ENCODE assay signal across 8 cellular contexts in the genomic region with DNA sequence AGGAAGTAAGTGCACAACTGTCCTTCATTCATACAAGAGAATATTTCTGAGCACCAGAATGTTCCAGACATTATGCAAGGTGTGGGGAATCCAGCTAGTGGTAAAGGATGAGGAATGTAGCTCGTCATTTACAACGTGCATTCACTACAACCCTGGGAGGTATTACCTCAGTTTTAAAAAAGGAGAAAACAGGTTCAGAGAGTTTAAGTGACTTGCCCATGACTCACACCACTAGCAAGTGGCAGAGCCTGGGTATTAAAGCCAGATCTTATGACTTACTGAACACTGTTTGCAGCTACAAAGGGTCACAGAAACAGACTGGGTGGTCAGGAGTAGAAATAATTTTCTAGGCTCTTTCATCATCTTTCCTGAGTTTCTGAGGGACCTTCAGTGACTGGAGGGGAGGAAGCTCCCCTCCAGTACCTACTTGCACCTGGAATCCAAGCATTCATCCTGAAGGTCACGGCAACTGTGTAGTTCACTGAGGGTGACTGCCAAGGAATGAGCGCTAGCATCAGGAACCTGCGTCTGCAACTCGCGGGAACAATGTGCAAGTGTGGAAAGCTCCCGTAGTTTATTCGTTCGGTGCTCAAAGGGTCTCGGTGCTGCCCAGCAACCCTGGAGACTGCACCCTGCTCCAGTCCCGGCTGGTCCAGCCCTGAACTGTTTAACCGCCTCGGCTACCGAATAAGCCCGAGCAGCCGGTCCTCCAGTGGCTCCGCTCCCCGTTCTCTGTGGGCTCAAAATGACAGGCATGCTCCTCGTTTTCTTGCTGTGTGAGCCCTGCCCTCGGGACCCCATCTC. TPM values are rescaled to one million over a fixed set of nuclear protein-coding genes. Genes with fewer than 3 reads are reported as not detected.
A peak's percentile ranks its signal among the peaks of the same experiment; 100 is the strongest.
DNase-seq lines count a peak whose midpoint lies in the region; ATAC-seq and TF ChIP-seq lines count a peak whose summit lies in the region.

No MANE protein-coding gene starts in this region.

- peak overlapping the region; percentile 94 to 99 for H3K9ac ChIP-seq in duodenal mucosa (ENCODE audit: low read depth in 1 of 2, low read length in 2 of 2)

- DNase-seq in NCI-H748 (lab: John Stamatoyannopoulos, UW; ENCODE audit: unreplicated experiment) (peak; percentile 54), NCI-H748 treated with DMSO at 0.1 percent for 48 hours (lab: John Stamatoyannopoulos, UW) (no peak), HFFc6 (peak; percentile 91), NCI-H69 (lab: John Stamatoyannopoulos, UW) (peak; percentile 14), memory B cell (ENCODE audit: low spot score in 2 of 2) (no peak), ureter (ENCODE audit: low spot score) (peak; percentile 43), cerebellar nuclear complex (lab: John Stamatoyannopoulos, UW) (no peak)

- no peak for TF ChIP-seq CTCF in HFFc6 (IDR thresholded peaks at IDR 0.05)

- H3K27me3 ChIP-seq in duodenal mucosa (ENCODE audit: control insufficient read depth in 1 of 2, insufficient read depth in 2 of 2, low read length in 2 of 2) = no peaks in the 10 kb centered on the region

- H3K36me3 Mint-ChIP-seq in HFFc6 (ENCODE audit: low read depth) (peaks cover 45% of the 10 kb centered on the region), memory B cell (peaks cover 23% of the 10 kb centered on the region)

- peak overlapping the region; percentile 92 to 93 for H3K4me3 ChIP-seq in duodenal mucosa (ENCODE audit: low read depth in 1 of 2, low read length in 2 of 2)

- H3K4me1 ChIP-seq in duodenal mucosa (ENCODE audit: control insufficient read depth in 1 of 2, insufficient read depth in 2 of 2, low read length in 2 of 2) = peaks cover 13 to 14% of the 10 kb centered on the region in 2 donors

- ATAC-seq in memory B cell (ENCODE audit: low read depth) = peak; percentile 3

- no peaks in the 10 kb centered on the region for H3K9me3 Mint-ChIP-seq in HFFc6
- H3K9me3 Mint-ChIP-seq in memory B cell = no peaks in the 10 kb centered on the region

- H3K4me3 Mint-ChIP-seq in HFFc6 = no peak overlapping the region
- H3K4me3 Mint-ChIP-seq in memory B cell = peak overlapping the region; percentile 33

- H3K27me3 Mint-ChIP-seq in HFFc6 (ENCODE audit: insufficient read depth) (peaks cover 2% of the 10 kb centered on the region; the same call in 1 of the 2 replicates), memory B cell (no peaks in the 10 kb centered on the region)

- no peak overlapping the region for H3K27ac Mint-ChIP-seq in HFFc6
- peak overlapping the region; percentile 64 for H3K27ac Mint-ChIP-seq in memory B cell

- H3K27ac ChIP-seq in duodenal mucosa (ENCODE audit: low read depth, low read length) = no peak overlapping the region

- peaks cover 11 to 28% of the 10 kb centered on the region in 2 donors for H3K36me3 ChIP-seq in duodenal mucosa (ENCODE audit: control insufficient read depth in 1 of 2, insufficient read depth in 2 of 2, low read length in 2 of 2)

- no peaks in the 10 kb centered on the region for H3K9me3 ChIP-seq in duodenal mucosa (ENCODE audit: control insufficient read depth in 1 of 2, low read length in 2 of 2)

- H3K4me1 Mint-ChIP-seq in HFFc6 (ENCODE audit: low read depth) (peaks cover 26% of the 10 kb centered on the region), memory B cell (peaks cover 5% of the 10 kb centered on the region)

RNA-seq across cellular contexts. Expression of gene CCDC121, which starts 0.6 kb away (rescaled TPM):
- 1 to 10 TPM in 2 of 6 experiments, under 1 TPM in 4; 0.52 to 1.2 (median 0.97) TPM for total RNA-seq in HFFc6 (2021; fragmentation: NEBNext Ultra II Directional; extraction: Animal tissue kit (Norgen Biotek cat#: 25700))
- total RNA-seq in ureter = 5.3 TPM

RNA-seq across cellular contexts. Expression of gene GPN1, which starts 0.7 kb away (rescaled TPM):
- 10 to 100 TPM; 33.2 to 44.2 (median 39.8) TPM for total RNA-seq in HFFc6 (2021; fragmentation: NEBNext Ultra II Directional; extraction: Animal tissue kit (Norgen Biotek cat#: 25700))
- 27.3 TPM for total RNA-seq in ureter

RNA-seq across cellular contexts. Expression of gene SUPT7L, which starts 35.2 kb away (rescaled TPM):
- total RNA-seq in HFFc6 (2021; fragmentation: NEBNext Ultra II Directional; extraction: Animal tissue kit (Norgen Biotek cat#: 25700)) = 10 to 100 TPM; 22.7 to 26.4 (median 24.2) TPM
- 33.7 TPM for total RNA-seq in ureter

RNA-seq across cellular contexts. Expression of gene SLC4A1AP, which starts 35.5 kb away (rescaled TPM):
- total RNA-seq in HFFc6 (2021; fragmentation: NEBNext Ultra II Directional; extraction: Animal tissue kit (Norgen Biotek cat#: 25700)) = 10 to 100 TPM; 23.0 to 27.1 (median 24.5) TPM
- 19.7 TPM for total RNA-seq in ureter

RNA-seq across cellular contexts. Expression of gene ZNF512, which starts 45.3 kb away (rescaled TPM):
- total RNA-seq in HFFc6 (2021; fragmentation: NEBNext Ultra II Directional; extraction: Animal tissue kit (Norgen Biotek cat#: 25700)) = 10 to 100 TPM; 20.1 to 28.3 (median 26.7) TPM
- 48.7 TPM for total RNA-seq in ureter

Comparison
In these comparisons a context has a peak if more than half of its experiments do, and no peak if none do; other contexts are left out.
1. DNase-seq: peak in NCI-H748 (single experiment), HFFc6 (single experiment), NCI-H69 (single experiment) and ureter (single experiment); none in NCI-H748 treated with DMSO at 0.1 percent for 48 hours (single experiment), memory B cell (0 of 2) and cerebellar nuclear complex (0 of 2).